10 cellular contexts compared by ENCODE assay signal in the genomic region with DNA sequence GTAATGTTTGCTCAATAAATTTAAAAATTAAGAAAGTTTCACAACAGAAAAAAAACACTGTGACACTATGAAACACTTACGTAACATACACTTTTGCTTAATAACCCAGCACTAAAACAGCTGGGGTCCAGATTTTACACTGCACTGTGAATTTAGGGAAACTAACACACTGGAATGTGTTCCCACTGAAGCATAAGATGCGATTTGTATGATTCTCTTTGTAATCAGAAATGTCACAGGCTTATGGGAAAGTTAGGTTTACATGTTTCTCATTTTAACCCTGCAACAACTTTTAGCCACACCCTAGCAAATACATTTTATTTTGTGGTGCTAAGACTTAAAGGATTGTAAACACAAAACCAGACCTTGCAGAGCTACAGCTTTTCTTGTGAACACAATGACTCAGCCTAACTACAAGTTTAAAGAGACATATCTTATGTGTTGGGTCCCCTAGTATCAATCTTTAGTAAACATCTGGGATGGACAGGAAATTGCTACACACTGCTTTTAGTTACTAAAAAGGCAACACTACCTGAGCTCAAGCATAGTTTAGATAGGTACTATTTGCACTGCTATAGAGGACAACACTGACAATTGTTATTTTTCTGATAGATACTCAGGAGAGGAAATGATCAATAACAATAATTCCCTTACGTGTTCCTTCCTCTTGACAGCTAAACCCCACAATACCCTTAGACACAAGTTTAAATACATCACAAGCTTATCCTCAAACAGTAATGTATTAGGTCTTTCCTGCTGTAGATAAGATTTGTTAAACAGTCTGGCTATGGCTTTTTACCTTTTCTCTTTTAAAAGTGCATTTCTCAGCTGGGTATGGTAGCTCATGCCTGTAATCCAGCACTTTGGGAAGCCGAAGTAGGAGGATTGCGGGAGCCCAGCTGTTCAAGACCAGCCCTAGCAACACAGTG. TPM values are rescaled to one million over a fixed set of nuclear protein-coding genes. Genes with fewer than 3 reads are reported as not detected.
DNase-seq lines count a peak whose midpoint lies in the region; ATAC-seq lines count a peak whose summit lies in the region.
"Had no signal": no experiment of that assay in that cellular context is flagged by ENCODE, and none has a peak within 500 bp of the region (broad histone marks: within the 10 kb centered on the region; RNA-seq: fewer than 3 reads in every experiment).

No MANE protein-coding gene starts in this region.

- H3K18ac ChIP-seq in mesenchymal stem cell (ENCODE audit: low read depth in 1 of 2, low read length in 2 of 2), result peak overlapping the region; percentile 28 to 64

- peak overlapping the region; percentile 37 for H4K91ac ChIP-seq in mesenchymal stem cell (ENCODE audit: low read length)

- no peak overlapping the region for H3K14ac ChIP-seq in mesenchymal stem cell (ENCODE audit: low read length in 2 of 2)

- no peak for ATAC-seq in GM21576 (IDR thresholded peaks at IDR 0.05; ENCODE audit: unreplicated experiment)
- ATAC-seq in HG03039 (IDR thresholded peaks at IDR 0.05; ENCODE audit: unreplicated experiment), result no peak
- no peak for ATAC-seq in GM21423 (IDR thresholded peaks at IDR 0.05; ENCODE audit: unreplicated experiment)

- H2BK5ac ChIP-seq in mesenchymal stem cell (ENCODE audit: low read depth, low read length, poor library complexity, severe bottlenecking), result no peak overlapping the region

- H3K23ac ChIP-seq in mesenchymal stem cell (ENCODE audit: low read length in 2 of 2), result no peak overlapping the region

- H3K27ac ChIP-seq in mesenchymal stem cell (ENCODE audit: low read length, poor library complexity, severe bottlenecking), result peak overlapping the region; percentile 57

- no peak overlapping the region for H2AK5ac ChIP-seq in mesenchymal stem cell (ENCODE audit: low read length, severe bottlenecking)

- H2BK15ac ChIP-seq in mesenchymal stem cell (ENCODE audit: low read depth, poor library complexity, severe bottlenecking), result peak overlapping the region; percentile 8

- H3K4me1 ChIP-seq in mesenchymal stem cell (ENCODE audit: control insufficient read depth, insufficient read depth, low read depth, low read length), result peaks cover 10% of the 10 kb centered on the region

- peak overlapping the region in 1 of 2 experiments; percentile 54 for H3K4ac ChIP-seq in mesenchymal stem cell (ENCODE audit: low read depth in 1 of 2, low read length in 2 of 2)

- H3K27me3 ChIP-seq in mesenchymal stem cell (ENCODE audit: control insufficient read depth in 1 of 2, insufficient read depth in 1 of 2, low read length in 2 of 2), result no peaks in the 10 kb centered on the region

- no peaks in the 10 kb centered on the region for H3K9me3 ChIP-seq in mesenchymal stem cell (ENCODE audit: control insufficient read depth, low read length)

- H2BK120ac ChIP-seq in mesenchymal stem cell (ENCODE audit: low read depth, low read length), result peak overlapping the region; percentile 69

- H4K8ac ChIP-seq in mesenchymal stem cell (ENCODE audit: low read length), result no peak overlapping the region

- H3K9ac ChIP-seq in mesenchymal stem cell (ENCODE audit: low read length), result peak overlapping the region; percentile 54

- peak overlapping the region; percentile 13 for H3K4me2 ChIP-seq in mesenchymal stem cell (ENCODE audit: low read length, poor library complexity, severe bottlenecking)

- peak overlapping the region; percentile 80 to 97 for H2BK12ac ChIP-seq in mesenchymal stem cell (ENCODE audit: low read length in 2 of 2)

- in situ Hi-C loops in T47D (cut with HindIII; ENCODE audit: low pct_unique_long_range_greater_than_20kb, low sequenced_read_pairs), result no loop called here

- peaks cover 19% of the 10 kb centered on the region for H3K79me1 ChIP-seq in mesenchymal stem cell (replicated peaks; ENCODE audit: low read length, poor library complexity, severe bottlenecking)

- 43% methylated on average over 4 of the region's 5 CpGs for WGBS in mesenchymal stem cell

- H3K4me3 ChIP-seq in mesenchymal stem cell (ENCODE audit: insufficient read depth in 1 of 2, low read depth in 1 of 2, low read length in 2 of 2), result peak overlapping the region in 1 of 2 experiments; percentile 23

- DNase-seq in AG08396 (ENCODE audit: low spot score), result peak; percentile 33
- peak; percentile 28 for DNase-seq in HS-5 (ENCODE audit: low read depth)
- DNase-seq in T47D (ENCODE audit: low read depth in 1 of 2, low spot score in 1 of 2), result peak; percentile 42 to 68
- DNase-seq in mesenchymal stem cell, result peak; percentile 96
- DNase-seq in COLO668 (lab: John Stamatoyannopoulos, UW; ENCODE audit: unreplicated experiment), result no peak
- DNase-seq: activated CD4-positive, CD25-positive, alpha-beta regulatory T cell; NCI-H187 treated with DMSO at 0.1 percent for 48 hours had no signal

- H2AFZ ChIP-seq in mesenchymal stem cell (ENCODE audit: low read depth, low read length), result no peak overlapping the region

- no peaks in the 10 kb centered on the region for H3K36me3 ChIP-seq in mesenchymal stem cell (ENCODE audit: control insufficient read depth in 1 of 2, insufficient read depth in 2 of 2, low read depth in 1 of 2, low read length in 2 of 2)

RNA-seq across cellular contexts. Expression of a gene that starts 3.8 kb away (rescaled TPM):
- polyA plus RNA-seq in mesenchymal stem cell (2013, experiment 1 of 2), result 18.9 TPM
- 18.3 TPM for polyA plus RNA-seq in mesenchymal stem cell (2013, experiment 2 of 2)

RNA-seq across cellular contexts. Expression of a gene that starts 36.7 kb away (rescaled TPM):
- 0.06 TPM for polyA plus RNA-seq in mesenchymal stem cell (2013, experiment 1 of 2)
- polyA plus RNA-seq in mesenchymal stem cell (2013, experiment 2 of 2), result not detected
